1 cellular context compared by ENCODE assay signal in genomic region chr6:167560673-167561569, GRCh38.
TF ChIP-seq lines count a peak whose summit lies in the region.

No MANE protein-coding gene starts in this region.

TF ChIP-seq in HepG2, 621 proteins besides CTCF, POLR2A, EP300 and RAD21 (continued from another document):
- no peak for TF ChIP-seq ZSCAN21 (CRISPR knock-in tag; IDR thresholded peaks at IDR 0.05; ENCODE audit: borderline replicate concordance)
- no peak for TF ChIP-seq ZBTB26 (CRISPR knock-in tag; IDR thresholded peaks at IDR 0.05; ENCODE audit: borderline replicate concordance)
- peak; percentile 38; the same call in 1 of the 2 replicates for TF ChIP-seq ZNF572 (CRISPR knock-in tag; IDR thresholded peaks at IDR 0.05)
- TF ChIP-seq ZBTB33 (CRISPR knock-in tag; IDR thresholded peaks at IDR 0.05), result no peak
- peak; percentile 54 for TF ChIP-seq ZNF781 (CRISPR knock-in tag; IDR thresholded peaks at IDR 0.05; ENCODE audit: borderline replicate concordance, not compliant biosample characterization)
- TF ChIP-seq ZNF276 (CRISPR knock-in tag; IDR thresholded peaks at IDR 0.05; ENCODE audit: low read depth), result no peak
- TF ChIP-seq EED (CRISPR knock-in tag; IDR thresholded peaks at IDR 0.05), result 0 out of 2 replicates have a peak, but pooled peaks have one; percentile 30
- no peak for TF ChIP-seq ZKSCAN5 (CRISPR knock-in tag; IDR thresholded peaks at IDR 0.05)
- TF ChIP-seq NKX3-1 (CRISPR knock-in tag; IDR thresholded peaks at IDR 0.05), result no peak
- TF ChIP-seq SIN3A (IDR thresholded peaks at IDR 0.05; ENCODE audit: borderline replicate concordance, low read depth, low read length), result no peak
- TF ChIP-seq HNF1A (IDR thresholded peaks at IDR 0.05; ENCODE audit: low read depth), result no peak
- no peak for TF ChIP-seq HNF1A (CRISPR knock-in tag; IDR thresholded peaks at IDR 0.05; ENCODE audit: borderline replicate concordance)
- TF ChIP-seq TP53 (CRISPR knock-in tag; conservative IDR thresholded peaks at IDR 0.05), result no peak
- no peak for TF ChIP-seq JUN (CRISPR knock-in tag; IDR thresholded peaks at IDR 0.05)
- TF ChIP-seq KAT8 (CRISPR knock-in tag; IDR thresholded peaks at IDR 0.05), result no peak
- TF ChIP-seq HOMEZ (CRISPR knock-in tag; IDR thresholded peaks at IDR 0.05; ENCODE audit: low read depth), result no peak
- no peak for TF ChIP-seq ZNF225 (CRISPR knock-in tag; IDR thresholded peaks at IDR 0.05)
- TF ChIP-seq ZBTB20 (CRISPR knock-in tag; IDR thresholded peaks at IDR 0.05; ENCODE audit: borderline replicate concordance, low read depth), result 0 out of 2 replicates have a peak, but pooled peaks have one; percentile 39
- TF ChIP-seq ZNF746 (CRISPR knock-in tag; IDR thresholded peaks at IDR 0.05), result no peak
- TF ChIP-seq ZNF713 (CRISPR knock-in tag; IDR thresholded peaks at IDR 0.05), result no peak
- TF ChIP-seq CCDC6 (CRISPR knock-in tag; IDR thresholded peaks at IDR 0.05), result no peak
- no peak for TF ChIP-seq XBP1 (CRISPR knock-in tag; IDR thresholded peaks at IDR 0.05)
- TF ChIP-seq CERS6 (CRISPR knock-in tag; IDR thresholded peaks at IDR 0.05), result no peak
- no peak for TF ChIP-seq SATB2 (CRISPR knock-in tag; IDR thresholded peaks at IDR 0.05)
- no peak for TF ChIP-seq PAWR (CRISPR knock-in tag; IDR thresholded peaks at IDR 0.05; ENCODE audit: borderline replicate concordance)
- no peak; the same call in 1 of the 2 replicates for TF ChIP-seq BORCS8-MEF2B (CRISPR knock-in tag; IDR thresholded peaks at IDR 0.05)
- TF ChIP-seq ZMYM4 (CRISPR knock-in tag; IDR thresholded peaks at IDR 0.05), result no peak
- no peak for TF ChIP-seq ZNF577 (CRISPR knock-in tag; IDR thresholded peaks at IDR 0.05; ENCODE audit: borderline replicate concordance, low read depth)
- 0 out of 2 replicates have a peak, but pooled peaks have one; percentile 13 for TF ChIP-seq ZFP82 (CRISPR knock-in tag; IDR thresholded peaks at IDR 0.05; ENCODE audit: borderline replicate concordance)
- TF ChIP-seq KLF13 (CRISPR knock-in tag; IDR thresholded peaks at IDR 0.05), result no peak
- TF ChIP-seq TRIM24 (CRISPR knock-in tag; IDR thresholded peaks at IDR 0.05), result no peak
- no peak for TF ChIP-seq HDAC2 (CRISPR knock-in tag; IDR thresholded peaks at IDR 0.05)
- TF ChIP-seq ZNF280D (CRISPR knock-in tag; IDR thresholded peaks at IDR 0.05), result peak; percentile 67; the same call in 1 of the 2 replicates
- 0 out of 2 replicates have a peak, but pooled peaks have one; percentile 49 for TF ChIP-seq POGK (CRISPR knock-in tag; conservative IDR thresholded peaks at IDR 0.05)
- 0 out of 2 replicates have a peak, but pooled peaks have one; percentile 8 for TF ChIP-seq ELF4 (CRISPR knock-in tag; IDR thresholded peaks at IDR 0.05; ENCODE audit: borderline replicate concordance)
- TF ChIP-seq ETV5 (CRISPR knock-in tag; IDR thresholded peaks at IDR 0.05; ENCODE audit: borderline replicate concordance), result no peak
- no peak for TF ChIP-seq HOXA5 (CRISPR knock-in tag; IDR thresholded peaks at IDR 0.05)
- no peak for TF ChIP-seq ZNF616 (CRISPR knock-in tag; IDR thresholded peaks at IDR 0.05; ENCODE audit: low read depth)
